ENCODE assay signal across 18 cellular contexts in the genomic region with DNA sequence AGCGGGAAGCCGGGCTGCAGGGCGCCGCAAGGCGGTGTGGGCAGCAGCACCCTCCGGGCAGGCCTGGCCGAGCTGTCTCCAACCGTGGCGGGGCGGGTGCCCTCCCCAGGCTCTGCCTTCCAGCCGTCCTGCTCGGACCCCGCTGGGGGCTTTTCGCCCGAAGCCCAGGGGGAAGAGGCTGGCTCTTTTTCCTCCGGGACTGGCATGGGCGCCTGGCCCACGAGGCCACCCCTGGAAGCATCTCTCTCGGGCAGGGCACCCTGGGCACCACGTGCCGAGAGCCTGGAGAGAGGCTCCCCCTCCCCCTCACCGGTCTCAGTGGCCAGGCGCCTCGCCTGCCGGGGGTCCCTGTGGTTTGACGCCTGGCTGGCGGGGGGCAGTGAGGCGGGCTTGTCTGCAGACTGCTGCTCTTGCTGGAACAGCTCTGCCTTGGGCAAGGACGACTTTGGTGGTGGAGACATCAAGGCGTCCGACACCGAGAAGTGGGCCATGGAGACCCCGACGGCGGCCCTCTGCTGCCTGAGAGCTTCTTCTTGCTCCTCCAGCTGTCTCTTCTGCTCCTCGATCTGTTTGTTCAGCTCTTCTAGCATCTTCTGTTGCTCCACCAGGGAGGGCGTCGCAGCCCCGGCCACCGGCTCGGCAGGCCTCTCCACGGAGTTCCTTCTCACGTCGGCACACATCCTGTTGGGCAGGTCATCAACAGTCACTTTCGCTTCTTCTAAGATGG.
"Had no signal": no experiment of that assay in that cellular context is flagged by ENCODE, and none has a peak within 500 bp of the region (broad histone marks: within the 10 kb centered on the region; RNA-seq: fewer than 3 reads in every experiment).

No MANE protein-coding gene starts in this region.

- H3K9me3 ChIP-seq: adrenal gland, right atrium auricular region, tibial artery had no signal

- H3K4me3 Mint-ChIP-seq: activated CD4-positive, alpha-beta T cell treated with anti-CD3 and anti-CD28 coated beads, Interleukin-2, amount 10 ng/mL, durations not matched to agents 24 days and 14 days; activated T-helper 1 cell treated with anti-CD3 and anti-CD28 coated beads, Interleukin-12 subunit alpha, Interleukin-12 subunit beta, Interleukin-2, Interleukin-4 antibody, amounts not matched to agents 30 ng/mL and 10 ng/mL and 1 ng/mL, durations not matched to agents 14 hours and 24 hours and 36 hours; naive B cell had no signal

- H3K4me3 ChIP-seq: adrenal gland, dorsolateral prefrontal cortex, hepatocyte, right atrium auricular region, tibial artery had no signal

- H3K79me2 ChIP-seq: hepatocyte had no signal

- H3K4me2 ChIP-seq: hepatocyte had no signal

- H3K27ac Mint-ChIP-seq: activated CD4-positive, alpha-beta T cell treated with anti-CD3 and anti-CD28 coated beads, Interleukin-2, amount 10 ng/mL, durations not matched to agents 24 days and 14 days; activated T-helper 1 cell treated with anti-CD3 and anti-CD28 coated beads, Interleukin-12 subunit alpha, Interleukin-12 subunit beta, Interleukin-2, Interleukin-4 antibody, amounts not matched to agents 30 ng/mL and 10 ng/mL and 1 ng/mL, durations not matched to agents 14 hours and 24 hours and 36 hours; progenitor cell of endocrine pancreas had no signal

- H3K27ac ChIP-seq: adrenal gland, hepatocyte, right atrium auricular region, tibial artery had no signal

- H3K9me3 Mint-ChIP-seq: activated CD4-positive, alpha-beta T cell treated with anti-CD3 and anti-CD28 coated beads, Interleukin-2, amount 10 ng/mL, durations not matched to agents 24 days and 14 days; activated T-helper 1 cell treated with anti-CD3 and anti-CD28 coated beads, Interleukin-12 subunit alpha, Interleukin-12 subunit beta, Interleukin-2, Interleukin-4 antibody, amounts not matched to agents 30 ng/mL and 10 ng/mL and 1 ng/mL, durations not matched to agents 14 hours and 24 hours and 36 hours; naive B cell had no signal

- ATAC-seq: esophagus mucosa had no signal

- H2AFZ ChIP-seq: hepatocyte had no signal

- H3K27me3 Mint-ChIP-seq: activated CD4-positive, alpha-beta T cell treated with anti-CD3 and anti-CD28 coated beads, Interleukin-2, amount 10 ng/mL, durations not matched to agents 24 days and 14 days; naive B cell; progenitor cell of endocrine pancreas had no signal

- H3K27me3 ChIP-seq: adrenal gland, dorsolateral prefrontal cortex, hepatocyte, right atrium auricular region, tibial artery had no signal

- DNase-seq: activated CD4-positive, alpha-beta T cell treated with anti-CD3 and anti-CD28 coated beads, Interleukin-2, amount 10 ng/mL, durations not matched to agents 24 days and 14 days; activated CD8-positive, alpha-beta memory T cell treated with anti-CD3 and anti-CD28 coated beads, Interleukin-2, amount 50 U/mL, for 48 hours; adrenal gland; dorsolateral prefrontal cortex; islet precursor cell; naive B cell; nucleus accumbens; stimulated activated CD4-positive, alpha-beta T cell treated with anti-CD3 and anti-CD28 coated beads, Interleukin-2, amount 100 ng/mL, for 48 hours; stimulated activated naive CD4-positive, alpha-beta T cell; T-helper 2 cell; tibial artery had no signal

- FAIRE-seq: endometrium, urothelium cell line had no signal
